Comparison of ENCODE assay signal across 11 cellular contexts in genomic region chr13:112892759-112893569, GRCh38.
DNase-seq lines count a peak whose midpoint lies in the region; ATAC-seq, FAIRE-seq and TF ChIP-seq lines count a peak whose summit lies in the region.
"Had no signal": no experiment of that assay in that cellular context is flagged by ENCODE, and none has a peak within 500 bp of the region (broad histone marks: within the 10 kb centered on the region; RNA-seq: fewer than 3 reads in every experiment).

No MANE protein-coding gene starts in this region.

- H3K4me1 Mint-ChIP-seq in activated naive CD8-positive, alpha-beta T cell (ENCODE audit: low read depth), result peaks cover 6% of the 10 kb centered on the region
- H3K4me1 Mint-ChIP-seq in activated naive CD8-positive, alpha-beta T cell treated with anti-CD3 and anti-CD28 coated beads, Interleukin-2, amount 50 U/mL, for 24 hours, result no peaks in the 10 kb centered on the region
- H3K4me1 Mint-ChIP-seq in stimulated activated naive B cell treated with anti-CD40 and anti-IgM and Interleukin-4, amounts not matched to agents 10 μg/mL and 1 μg/mL and 100 μg/mL, for 72 hours, result peaks cover 18 to 44% of the 10 kb centered on the region in 2 donors

- no peak for TF ChIP-seq CTCF in D721Med (IDR thresholded peaks at IDR 0.05; ENCODE audit: insufficient read depth, missing control alignments)

- H3K36me3 Mint-ChIP-seq in activated naive CD8-positive, alpha-beta T cell, result no peaks in the 10 kb centered on the region
- no peaks in the 10 kb centered on the region for H3K36me3 Mint-ChIP-seq in activated naive CD8-positive, alpha-beta T cell treated with anti-CD3 and anti-CD28 coated beads, Interleukin-2, amount 50 U/mL, for 24 hours (ENCODE audit: low read depth)
- H3K36me3 Mint-ChIP-seq in stimulated activated naive B cell treated with anti-CD40 and anti-IgM and Interleukin-4, amounts not matched to agents 10 μg/mL and 1 μg/mL and 100 μg/mL, for 72 hours, result no peaks in the 10 kb centered on the region

- no peaks in the 10 kb centered on the region for H3K9me3 Mint-ChIP-seq in activated naive CD8-positive, alpha-beta T cell (ENCODE audit: low read depth)
- H3K9me3 Mint-ChIP-seq in activated naive CD8-positive, alpha-beta T cell treated with anti-CD3 and anti-CD28 coated beads, Interleukin-2, amount 50 U/mL, for 24 hours, result no peaks in the 10 kb centered on the region
- H3K9me3 Mint-ChIP-seq in stimulated activated naive B cell treated with anti-CD40 and anti-IgM and Interleukin-4, amounts not matched to agents 10 μg/mL and 1 μg/mL and 100 μg/mL, for 72 hours, result no peaks in the 10 kb centered on the region
- H3K9me3 Mint-ChIP-seq: activated CD8-positive, alpha-beta T cell treated with anti-CD3 and anti-CD28 coated beads for 36 hours had no signal

- no peak for FAIRE-seq in D721Med (lab: Jason Lieb, UNC)
- FAIRE-seq: endometrium had no signal

- no peak for DNase-seq in activated naive CD8-positive, alpha-beta T cell treated with anti-CD3 and anti-CD28 coated beads, Interleukin-2, amount 50 U/mL, for 24 hours
- DNase-seq in NCI-H69 (lab: John Stamatoyannopoulos, UW) (peak; percentile 85), islet precursor cell (peak; percentile 60), D721Med (ENCODE audit: insufficient read length, low spot score) (no peak)
- no peak for DNase-seq in stimulated activated naive B cell treated with anti-CD40 and anti-IgM and Interleukin-4, amounts not matched to agents 10 μg/mL and 1 μg/mL and 100 μg/mL, for 72 hours
- DNase-seq: activated CD8-positive, alpha-beta T cell treated with anti-CD3 and anti-CD28 coated beads for 36 hours; NCI-H1105 had no signal

- no peak for ATAC-seq in activated naive CD8-positive, alpha-beta T cell treated with anti-CD3 and anti-CD28 coated beads, Interleukin-2, amount 50 U/mL, for 24 hours
- peak; percentile 41 to 49 for ATAC-seq in stimulated activated naive B cell treated with anti-CD40 and anti-IgM and Interleukin-4, amounts not matched to agents 10 μg/mL and 1 μg/mL and 100 μg/mL, for 72 hours (replicated peaks)
- ATAC-seq in GM18517 (IDR thresholded peaks at IDR 0.05; ENCODE audit: unreplicated experiment) (no peak), HG02588 (IDR thresholded peaks at IDR 0.05; ENCODE audit: unreplicated experiment) (no peak)
- ATAC-seq: activated CD8-positive, alpha-beta T cell treated with anti-CD3 and anti-CD28 coated beads for 36 hours had no signal

- H3K27me3 Mint-ChIP-seq in activated naive CD8-positive, alpha-beta T cell, result peaks cover 1% of the 10 kb centered on the region
- peaks cover 16% of the 10 kb centered on the region for H3K27me3 Mint-ChIP-seq in activated naive CD8-positive, alpha-beta T cell treated with anti-CD3 and anti-CD28 coated beads, Interleukin-2, amount 50 U/mL, for 24 hours
- no peaks in the 10 kb centered on the region for H3K27me3 Mint-ChIP-seq in stimulated activated naive B cell treated with anti-CD40 and anti-IgM and Interleukin-4, amounts not matched to agents 10 μg/mL and 1 μg/mL and 100 μg/mL, for 72 hours

- no peak overlapping the region for H3K27ac Mint-ChIP-seq in activated naive CD8-positive, alpha-beta T cell
- no peak overlapping the region for H3K27ac Mint-ChIP-seq in activated naive CD8-positive, alpha-beta T cell treated with anti-CD3 and anti-CD28 coated beads, Interleukin-2, amount 50 U/mL, for 24 hours
- no peak overlapping the region for H3K27ac Mint-ChIP-seq in stimulated activated naive B cell treated with anti-CD40 and anti-IgM and Interleukin-4, amounts not matched to agents 10 μg/mL and 1 μg/mL and 100 μg/mL, for 72 hours
- H3K27ac Mint-ChIP-seq: activated CD8-positive, alpha-beta T cell treated with anti-CD3 and anti-CD28 coated beads for 36 hours had no signal

- peak overlapping the region; percentile 30 for H3K4me3 Mint-ChIP-seq in activated naive CD8-positive, alpha-beta T cell
- no peak overlapping the region for H3K4me3 Mint-ChIP-seq in activated naive CD8-positive, alpha-beta T cell treated with anti-CD3 and anti-CD28 coated beads, Interleukin-2, amount 50 U/mL, for 24 hours
- H3K4me3 Mint-ChIP-seq in stimulated activated naive B cell treated with anti-CD40 and anti-IgM and Interleukin-4, amounts not matched to agents 10 μg/mL and 1 μg/mL and 100 μg/mL, for 72 hours, result peak overlapping the region; percentile 46 to 55
- H3K4me3 Mint-ChIP-seq: activated CD8-positive, alpha-beta T cell treated with anti-CD3 and anti-CD28 coated beads for 36 hours had no signal

Comparison
In these comparisons a context has a peak if more than half of its experiments do, and no peak if none do; other contexts are left out.
1. ATAC-seq: peak in stimulated activated naive B cell treated with anti-CD40 and anti-IgM and Interleukin-4, amounts not matched to agents 10 μg/mL and 1 μg/mL and 100 μg/mL, for 72 hours (2 of 2); none in activated naive CD8-positive, alpha-beta T cell treated with anti-CD3 and anti-CD28 coated beads, Interleukin-2, amount 50 U/mL, for 24 hours (single experiment), GM18517 (single experiment) and HG02588 (single experiment).
2. DNase-seq: peak in NCI-H69 (single experiment) and islet precursor cell (single experiment); none in activated naive CD8-positive, alpha-beta T cell treated with anti-CD3 and anti-CD28 coated beads, Interleukin-2, amount 50 U/mL, for 24 hours (single experiment), stimulated activated naive B cell treated with anti-CD40 and anti-IgM and Interleukin-4, amounts not matched to agents 10 μg/mL and 1 μg/mL and 100 μg/mL, for 72 hours (single experiment) and D721Med (single experiment).